In the genomic region with DNA sequence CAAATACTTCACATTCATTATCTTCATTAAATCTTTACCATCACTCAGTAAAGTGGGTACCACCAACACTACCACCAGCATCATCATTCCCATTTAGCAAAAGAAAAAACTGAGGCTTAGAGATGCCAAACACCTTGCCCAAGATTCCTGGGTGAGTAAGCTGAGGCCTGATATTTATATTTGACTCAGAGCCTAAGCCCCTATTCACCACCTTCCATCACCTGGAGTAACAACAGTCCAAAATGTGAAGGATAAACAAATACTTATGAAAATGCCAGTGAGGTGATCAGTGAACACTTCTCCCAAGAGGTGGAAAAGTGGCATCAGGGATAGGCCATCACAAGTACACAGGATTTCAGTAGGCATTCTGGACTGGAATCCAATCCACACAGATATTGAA, we compare ENCODE assay signal across 2 cellular contexts.
TF ChIP-seq lines count a peak whose summit lies in the region.

No MANE protein-coding gene starts in this region.

TF ChIP-seq in GM23338, 12 proteins besides CTCF, POLR2A, EP300 and RAD21 (continued from another document):
- TF ChIP-seq ZNF331 (CRISPR knock-in tag; IDR thresholded peaks at IDR 0.05; ENCODE audit: low read depth) (no peak), NANOG (IDR thresholded peaks at IDR 0.05; ENCODE audit: borderline replicate concordance) (no peak), ZNF114 (CRISPR knock-in tag; IDR thresholded peaks at IDR 0.05) (no peak), JUNB (IDR thresholded peaks at IDR 0.05; ENCODE audit: unreplicated experiment) (no peak), POLR2AphosphoS5 (IDR thresholded peaks at IDR 0.05; ENCODE audit: low read depth) (no peak)
- TF ChIP-seq, protein P1, sequence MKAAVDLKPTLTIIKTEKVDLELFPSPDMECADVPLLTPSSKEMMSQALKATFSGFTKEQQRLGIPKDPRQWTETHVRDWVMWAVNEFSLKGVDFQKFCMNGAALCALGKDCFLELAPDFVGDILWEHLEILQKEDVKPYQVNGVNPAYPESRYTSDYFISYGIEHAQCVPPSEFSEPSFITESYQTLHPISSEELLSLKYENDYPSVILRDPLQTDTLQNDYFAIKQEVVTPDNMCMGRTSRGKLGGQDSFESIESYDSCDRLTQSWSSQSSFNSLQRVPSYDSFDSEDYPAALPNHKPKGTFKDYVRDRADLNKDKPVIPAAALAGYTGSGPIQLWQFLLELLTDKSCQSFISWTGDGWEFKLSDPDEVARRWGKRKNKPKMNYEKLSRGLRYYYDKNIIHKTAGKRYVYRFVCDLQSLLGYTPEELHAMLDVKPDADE (IDR thresholded peaks at IDR 0.05): no peak
- TF ChIP-seq, protein P2, sequence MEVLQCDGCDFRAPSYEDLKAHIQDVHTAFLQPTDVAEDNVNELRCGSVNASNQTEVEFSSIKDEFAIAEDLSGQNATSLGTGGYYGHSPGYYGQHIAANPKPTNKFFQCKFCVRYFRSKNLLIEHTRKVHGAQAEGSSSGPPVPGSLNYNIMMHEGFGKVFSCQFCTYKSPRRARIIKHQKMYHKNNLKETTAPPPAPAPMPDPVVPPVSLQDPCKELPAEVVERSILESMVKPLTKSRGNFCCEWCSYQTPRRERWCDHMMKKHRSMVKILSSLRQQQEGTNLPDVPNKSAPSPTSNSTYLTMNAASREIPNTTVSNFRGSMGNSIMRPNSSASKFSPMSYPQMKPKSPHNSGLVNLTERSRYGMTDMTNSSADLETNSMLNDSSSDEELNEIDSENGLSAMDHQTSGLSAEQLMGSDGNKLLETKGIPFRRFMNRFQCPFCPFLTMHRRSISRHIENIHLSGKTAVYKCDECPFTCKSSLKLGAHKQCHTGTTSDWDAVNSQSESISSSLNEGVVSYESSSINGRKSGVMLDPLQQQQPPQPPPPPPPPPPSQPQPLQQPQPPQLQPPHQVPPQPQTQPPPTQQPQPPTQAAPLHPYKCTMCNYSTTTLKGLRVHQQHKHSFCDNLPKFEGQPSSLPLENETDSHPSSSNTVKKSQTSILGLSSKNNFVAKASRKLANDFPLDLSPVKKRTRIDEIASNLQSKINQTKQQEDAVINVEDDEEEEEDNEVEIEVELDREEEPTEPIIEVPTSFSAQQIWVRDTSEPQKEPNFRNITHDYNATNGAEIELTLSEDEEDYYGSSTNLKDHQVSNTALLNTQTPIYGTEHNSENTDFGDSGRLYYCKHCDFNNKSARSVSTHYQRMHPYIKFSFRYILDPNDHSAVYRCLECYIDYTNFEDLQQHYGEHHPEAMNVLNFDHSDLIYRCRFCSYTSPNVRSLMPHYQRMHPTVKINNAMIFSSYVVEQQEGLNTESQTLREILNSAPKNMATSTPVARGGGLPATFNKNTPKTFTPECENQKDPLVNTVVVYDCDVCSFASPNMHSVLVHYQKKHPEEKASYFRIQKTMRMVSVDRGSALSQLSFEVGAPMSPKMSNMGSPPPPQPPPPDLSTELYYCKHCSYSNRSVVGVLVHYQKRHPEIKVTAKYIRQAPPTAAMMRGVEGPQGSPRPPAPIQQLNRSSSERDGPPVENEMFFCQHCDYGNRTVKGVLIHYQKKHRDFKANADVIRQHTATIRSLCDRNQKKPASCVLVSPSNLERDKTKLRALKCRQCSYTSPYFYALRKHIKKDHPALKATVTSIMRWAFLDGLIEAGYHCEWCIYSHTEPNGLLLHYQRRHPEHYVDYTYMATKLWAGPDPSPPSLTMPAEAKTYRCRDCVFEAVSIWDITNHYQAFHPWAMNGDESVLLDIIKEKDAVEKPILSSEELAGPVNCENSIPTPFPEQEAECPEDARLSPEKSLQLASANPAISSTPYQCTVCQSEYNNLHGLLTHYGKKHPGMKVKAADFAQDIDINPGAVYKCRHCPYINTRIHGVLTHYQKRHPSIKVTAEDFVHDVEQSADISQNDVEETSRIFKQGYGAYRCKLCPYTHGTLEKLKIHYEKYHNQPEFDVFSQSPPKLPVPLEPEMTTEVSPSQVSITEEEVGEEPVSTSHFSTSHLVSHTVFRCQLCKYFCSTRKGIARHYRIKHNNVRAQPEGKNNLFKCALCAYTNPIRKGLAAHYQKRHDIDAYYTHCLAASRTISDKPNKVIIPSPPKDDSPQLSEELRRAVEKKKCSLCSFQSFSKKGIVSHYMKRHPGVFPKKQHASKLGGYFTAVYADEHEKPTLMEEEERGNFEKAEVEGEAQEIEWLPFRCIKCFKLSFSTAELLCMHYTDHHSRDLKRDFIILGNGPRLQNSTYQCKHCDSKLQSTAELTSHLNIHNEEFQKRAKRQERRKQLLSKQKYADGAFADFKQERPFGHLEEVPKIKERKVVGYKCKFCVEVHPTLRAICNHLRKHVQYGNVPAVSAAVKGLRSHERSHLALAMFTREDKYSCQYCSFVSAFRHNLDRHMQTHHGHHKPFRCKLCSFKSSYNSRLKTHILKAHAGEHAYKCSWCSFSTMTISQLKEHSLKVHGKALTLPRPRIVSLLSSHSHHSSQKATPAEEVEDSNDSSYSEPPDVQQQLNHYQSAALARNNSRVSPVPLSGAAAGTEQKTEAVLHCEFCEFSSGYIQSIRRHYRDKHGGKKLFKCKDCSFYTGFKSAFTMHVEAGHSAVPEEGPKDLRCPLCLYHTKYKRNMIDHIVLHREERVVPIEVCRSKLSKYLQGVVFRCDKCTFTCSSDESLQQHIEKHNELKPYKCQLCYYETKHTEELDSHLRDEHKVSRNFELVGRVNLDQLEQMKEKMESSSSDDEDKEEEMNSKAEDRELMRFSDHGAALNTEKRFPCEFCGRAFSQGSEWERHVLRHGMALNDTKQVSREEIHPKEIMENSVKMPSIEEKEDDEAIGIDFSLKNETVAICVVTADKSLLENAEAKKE (CRISPR knock-in tag; IDR thresholded peaks at IDR 0.05): no peak
- TF ChIP-seq, protein P3, sequence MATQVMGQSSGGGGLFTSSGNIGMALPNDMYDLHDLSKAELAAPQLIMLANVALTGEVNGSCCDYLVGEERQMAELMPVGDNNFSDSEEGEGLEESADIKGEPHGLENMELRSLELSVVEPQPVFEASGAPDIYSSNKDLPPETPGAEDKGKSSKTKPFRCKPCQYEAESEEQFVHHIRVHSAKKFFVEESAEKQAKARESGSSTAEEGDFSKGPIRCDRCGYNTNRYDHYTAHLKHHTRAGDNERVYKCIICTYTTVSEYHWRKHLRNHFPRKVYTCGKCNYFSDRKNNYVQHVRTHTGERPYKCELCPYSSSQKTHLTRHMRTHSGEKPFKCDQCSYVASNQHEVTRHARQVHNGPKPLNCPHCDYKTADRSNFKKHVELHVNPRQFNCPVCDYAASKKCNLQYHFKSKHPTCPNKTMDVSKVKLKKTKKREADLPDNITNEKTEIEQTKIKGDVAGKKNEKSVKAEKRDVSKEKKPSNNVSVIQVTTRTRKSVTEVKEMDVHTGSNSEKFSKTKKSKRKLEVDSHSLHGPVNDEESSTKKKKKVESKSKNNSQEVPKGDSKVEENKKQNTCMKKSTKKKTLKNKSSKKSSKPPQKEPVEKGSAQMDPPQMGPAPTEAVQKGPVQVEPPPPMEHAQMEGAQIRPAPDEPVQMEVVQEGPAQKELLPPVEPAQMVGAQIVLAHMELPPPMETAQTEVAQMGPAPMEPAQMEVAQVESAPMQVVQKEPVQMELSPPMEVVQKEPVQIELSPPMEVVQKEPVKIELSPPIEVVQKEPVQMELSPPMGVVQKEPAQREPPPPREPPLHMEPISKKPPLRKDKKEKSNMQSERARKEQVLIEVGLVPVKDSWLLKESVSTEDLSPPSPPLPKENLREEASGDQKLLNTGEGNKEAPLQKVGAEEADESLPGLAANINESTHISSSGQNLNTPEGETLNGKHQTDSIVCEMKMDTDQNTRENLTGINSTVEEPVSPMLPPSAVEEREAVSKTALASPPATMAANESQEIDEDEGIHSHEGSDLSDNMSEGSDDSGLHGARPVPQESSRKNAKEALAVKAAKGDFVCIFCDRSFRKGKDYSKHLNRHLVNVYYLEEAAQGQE (IDR thresholded peaks at IDR 0.05; ENCODE audit: unreplicated experiment): no peak

TF ChIP-seq in HEK293T, 16 proteins besides CTCF, POLR2A, EP300 and RAD21 (continued from another document):
- TF ChIP-seq L3MBTL2 (conservative IDR thresholded peaks at IDR 0.05) (no peak), HDGF (IDR thresholded peaks at IDR 0.05; ENCODE audit: borderline replicate concordance) (no peak), FOXA1 (IDR thresholded peaks at IDR 0.05) (no peak), SP1 (IDR thresholded peaks at IDR 0.05) (no peak), ELF4 (IDR thresholded peaks at IDR 0.05) (no peak), CTBP1 (IDR thresholded peaks at IDR 0.05; ENCODE audit: borderline replicate concordance) (no peak), SUZ12 (IDR thresholded peaks at IDR 0.05) (no peak), NFRKB (IDR thresholded peaks at IDR 0.05) (no peak), ZNF384 (IDR thresholded peaks at IDR 0.05) (no peak), TARDBP (IDR thresholded peaks at IDR 0.05) (no peak)
- TF ChIP-seq, protein P4, sequence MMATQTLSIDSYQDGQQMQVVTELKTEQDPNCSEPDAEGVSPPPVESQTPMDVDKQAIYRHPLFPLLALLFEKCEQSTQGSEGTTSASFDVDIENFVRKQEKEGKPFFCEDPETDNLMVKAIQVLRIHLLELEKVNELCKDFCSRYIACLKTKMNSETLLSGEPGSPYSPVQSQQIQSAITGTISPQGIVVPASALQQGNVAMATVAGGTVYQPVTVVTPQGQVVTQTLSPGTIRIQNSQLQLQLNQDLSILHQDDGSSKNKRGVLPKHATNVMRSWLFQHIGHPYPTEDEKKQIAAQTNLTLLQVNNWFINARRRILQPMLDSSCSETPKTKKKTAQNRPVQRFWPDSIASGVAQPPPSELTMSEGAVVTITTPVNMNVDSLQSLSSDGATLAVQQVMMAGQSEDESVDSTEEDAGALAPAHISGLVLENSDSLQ (IDR thresholded peaks at IDR 0.05): no peak
